Comparison of ENCODE assay signal across 2 cellular contexts in the genomic region with DNA sequence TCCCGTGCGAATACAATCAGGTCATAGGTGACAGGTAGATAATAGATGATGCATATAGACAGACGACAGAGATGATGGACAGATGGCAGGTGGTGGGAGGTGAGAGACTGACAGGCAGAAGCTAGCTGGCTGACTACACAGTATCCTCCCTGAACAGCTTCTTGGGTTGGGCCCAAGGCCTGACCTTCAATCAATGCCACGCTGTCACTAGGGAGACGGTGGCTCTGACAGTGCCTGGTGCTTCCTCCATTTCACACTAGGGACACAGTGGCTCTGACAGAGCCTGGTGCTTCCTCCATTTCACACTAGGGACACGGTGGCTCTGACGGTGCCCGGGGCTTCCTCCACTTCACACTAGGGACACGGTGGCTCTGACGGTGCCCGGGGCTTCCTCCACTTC.
A peak's percentile ranks its signal among the peaks of the same experiment; 100 is the strongest.
TF ChIP-seq lines count a peak whose summit lies in the region.

No MANE protein-coding gene starts in this region.

TF ChIP-seq in K562, 482 proteins besides CTCF, POLR2A, EP300 and RAD21:
- TF ChIP-seq, protein P1, sequence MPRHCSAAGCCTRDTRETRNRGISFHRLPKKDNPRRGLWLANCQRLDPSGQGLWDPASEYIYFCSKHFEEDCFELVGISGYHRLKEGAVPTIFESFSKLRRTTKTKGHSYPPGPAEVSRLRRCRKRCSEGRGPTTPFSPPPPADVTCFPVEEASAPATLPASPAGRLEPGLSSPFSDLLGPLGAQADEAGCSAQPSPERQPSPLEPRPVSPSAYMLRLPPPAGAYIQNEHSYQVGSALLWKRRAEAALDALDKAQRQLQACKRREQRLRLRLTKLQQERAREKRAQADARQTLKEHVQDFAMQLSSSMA (CRISPR knock-in tag; IDR thresholded peaks at IDR 0.05), result no peak
- TF ChIP-seq, protein P2, sequence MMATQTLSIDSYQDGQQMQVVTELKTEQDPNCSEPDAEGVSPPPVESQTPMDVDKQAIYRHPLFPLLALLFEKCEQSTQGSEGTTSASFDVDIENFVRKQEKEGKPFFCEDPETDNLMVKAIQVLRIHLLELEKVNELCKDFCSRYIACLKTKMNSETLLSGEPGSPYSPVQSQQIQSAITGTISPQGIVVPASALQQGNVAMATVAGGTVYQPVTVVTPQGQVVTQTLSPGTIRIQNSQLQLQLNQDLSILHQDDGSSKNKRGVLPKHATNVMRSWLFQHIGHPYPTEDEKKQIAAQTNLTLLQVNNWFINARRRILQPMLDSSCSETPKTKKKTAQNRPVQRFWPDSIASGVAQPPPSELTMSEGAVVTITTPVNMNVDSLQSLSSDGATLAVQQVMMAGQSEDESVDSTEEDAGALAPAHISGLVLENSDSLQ (IDR thresholded peaks at IDR 0.05), result 0 out of 2 replicates have a peak, but pooled peaks have one; percentile 21

TF ChIP-seq in neural cell, 6 proteins besides CTCF, POLR2A, EP300 and RAD21:
- TF ChIP-seq REST (IDR thresholded peaks at IDR 0.05; ENCODE audit: borderline replicate concordance) (no peak), EZH2 (IDR thresholded peaks at IDR 0.05; ENCODE audit: borderline replicate concordance, insufficient read depth, low read length, poor library complexity, severe bottlenecking) (no peak), POLR2AphosphoS5 (IDR thresholded peaks at IDR 0.05) (no peak), SMC3 (conservative IDR thresholded peaks at IDR 0.05; ENCODE audit: poor library complexity) (no peak), TAF1 (IDR thresholded peaks at IDR 0.05; ENCODE audit: low read depth) (no peak), MXI1 (conservative IDR thresholded peaks at IDR 0.05; ENCODE audit: poor library complexity, severe bottlenecking) (no peak)
